ENCODE assay signal across 29 cellular contexts in genomic region chr2:8067784-8068336, GRCh38.
"Had no signal": no experiment of that assay in that cellular context is flagged by ENCODE, and none has a peak within 500 bp of the region (broad histone marks: within the 10 kb centered on the region; RNA-seq: fewer than 3 reads in every experiment).

No MANE protein-coding gene starts in this region.

- H3K27me3 ChIP-seq: ascending aorta, cardiac muscle cell had no signal

- H3K9me3 ChIP-seq: ascending aorta had no signal

- FAIRE-seq: bronchial epithelial cell, TTC549 had no signal

- H3K27ac ChIP-seq: ascending aorta, cardiac muscle cell, VCaP had no signal

- ATAC-seq: activated CD8-positive, alpha-beta T cell treated with anti-CD3 and anti-CD28 coated beads for 36 hours; activated naive CD8-positive, alpha-beta T cell treated with anti-CD3 and anti-CD28 coated beads, Interleukin-2, amount 50 U/mL, for 24 hours had no signal

- H3K4me3 ChIP-seq: ascending aorta, cardiac muscle cell had no signal

- DNase-seq: activated B cell treated with CpG ODN at 0.5 μM for 24 hours; activated CD4-positive, alpha-beta memory T cell treated with anti-CD3 and anti-CD28 coated beads for 36 hours; activated CD4-positive, alpha-beta T cell treated with anti-CD3 and anti-CD28 coated beads for 4 hours; activated CD4-positive, alpha-beta T cell treated with anti-CD3 and anti-CD28 coated beads, Interleukin-2, amount 10 ng/mL, durations not matched to agents 24 days and 14 days; activated CD4-positive, alpha-beta T cell treated with anti-CD3 and anti-CD28 coated beads, Interleukin-2, amount 50 U/mL, for 1 hour; activated CD4-positive, alpha-beta T cell treated with anti-CD3 and anti-CD28 coated beads, Interleukin-2, amount 50 U/mL, for 4 hours; activated CD4-positive, CD25-positive, alpha-beta regulatory T cell treated with anti-CD3 and anti-CD28 coated beads, Interleukin-2, amount 50 U/mL, for 72 hours; activated CD8-positive, alpha-beta memory T cell treated with anti-CD3 and anti-CD28 coated beads, Interleukin-2, amount 50 U/mL, for 4 hours; activated CD8-positive, alpha-beta T cell treated with anti-CD3 and anti-CD28 coated beads for 36 hours; activated effector memory CD4-positive, alpha-beta T cell treated with Interleukin-2 at 50 U/mL for 16 hours; activated gamma-delta T cell; activated naive CD4-positive, alpha-beta T cell treated with anti-CD3 and anti-CD28 coated beads, Interleukin-2, amount 10 ng/mL, durations not matched to agents 7 days and 5 days; activated naive CD4-positive, alpha-beta T cell treated with Interleukin-2 at 50 U/mL for 16 hours; activated naive CD8-positive, alpha-beta T cell treated with anti-CD3 and anti-CD28 coated beads, Interleukin-2, amount 10 ng/mL, durations not matched to agents 7 days and 5 days; activated naive CD8-positive, alpha-beta T cell treated with anti-CD3 and anti-CD28 coated beads, Interleukin-2, amount 50 U/mL, for 24 hours; activated T-cell treated with anti-CD3 and anti-CD28 coated beads for 4 hours; activated T-cell treated with anti-CD3 and anti-CD28 coated beads, Interleukin-2, amount 50 U/mL, for 1 hour; activated T-cell treated with anti-CD3 and anti-CD28 coated beads, Interleukin-2, amount 50 U/mL, for 48 hours; amygdala; anterior cingulate cortex; caudate nucleus; cerebellar nuclear complex; T-helper 2 cell; T-helper 9 cell had no signal

- H3K36me3 ChIP-seq: ascending aorta, cardiac muscle cell had no signal

- H3K4me1 ChIP-seq: ascending aorta had no signal
